21 cellular contexts compared by ENCODE assay signal in the genomic region with DNA sequence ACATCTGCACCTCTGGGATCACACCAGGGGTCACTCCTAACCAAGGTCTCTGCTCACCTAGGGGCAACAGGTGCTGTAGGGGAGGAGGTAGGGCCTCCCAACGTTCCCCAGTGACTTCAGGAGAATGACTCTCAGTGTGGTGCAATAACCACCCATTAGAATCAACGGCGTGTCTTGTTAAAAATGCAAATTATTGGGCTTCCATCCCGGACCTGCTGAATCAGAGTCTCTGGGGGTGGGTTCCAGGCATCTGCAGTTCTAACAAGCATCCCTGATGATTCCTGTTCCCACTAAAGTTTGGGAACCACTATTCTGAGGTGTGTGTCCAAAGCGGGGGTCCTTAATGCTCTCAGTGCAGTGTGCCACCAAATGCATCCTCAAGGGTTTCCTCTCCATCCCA.
DNase-seq lines count a peak whose midpoint lies in the region; ATAC-seq and TF ChIP-seq lines count a peak whose summit lies in the region.
"Had no signal": no experiment of that assay in that cellular context is flagged by ENCODE, and none has a peak within 500 bp of the region (broad histone marks: within the 10 kb centered on the region; RNA-seq: fewer than 3 reads in every experiment).

No MANE protein-coding gene starts in this region.

- no peak overlapping the region for H3K27ac Mint-ChIP-seq in activated T-cell treated with anti-CD3 and anti-CD28 coated beads, Interleukin-2, amount 50 U/mL, for 72 hours

- H3K9me3 ChIP-seq in HEK293 (ENCODE audit: control insufficient read depth, insufficient read depth, low read depth, low read length) = no peaks in the 10 kb centered on the region
- peaks cover 7% of the 10 kb centered on the region; the same call in 1 of the 2 replicates for H3K9me3 ChIP-seq in Panc1 (ENCODE audit: control insufficient read depth, insufficient read depth, low read depth, low read length)
- H3K9me3 ChIP-seq in neuronal stem cell (replicated peaks in 1 of 2; ENCODE audit: control insufficient read depth in 2 of 2, insufficient read depth in 1 of 2, low read depth in 1 of 2, low read length in 2 of 2) = peaks cover 0 to 2% of the 10 kb centered on the region in 2 donors
- H3K9me3 ChIP-seq in testis = no peaks in the 10 kb centered on the region
- no peaks in the 10 kb centered on the region for H3K9me3 ChIP-seq in aorta (ENCODE audit: control insufficient read depth, low read length)
- H3K9me3 ChIP-seq: SJSA1 had no signal

- H4K8ac ChIP-seq in neuronal stem cell (ENCODE audit: low read depth, low read length) = no peak overlapping the region

- H3K36me3 Mint-ChIP-seq in activated T-cell treated with anti-CD3 and anti-CD28 coated beads, Interleukin-2, amount 50 U/mL, for 72 hours (ENCODE audit: insufficient read depth in 2 of 2) = peaks cover 2 to 4% of the 10 kb centered on the region in 2 donors

- ATAC-seq in Panc1 (no peak), aorta (ENCODE audit: low FRiP score) (no peak)
- ATAC-seq in activated T-cell treated with anti-CD3 and anti-CD28 coated beads, Interleukin-2, amount 50 U/mL, for 72 hours (replicated peaks in 1 of 2) = no peak
- ATAC-seq: Right ventricle myocardium inferior had no signal

- intact Hi-C loops in Panc1 (cut with micrococcal nuclease; ENCODE audit: unreplicated experiment) (no loop called here), testis (cut with DNase I; ENCODE audit: low total_unique reads) (no loop called here), aorta (cut with DNase I) (no loop called here)

- H3K4me1 Mint-ChIP-seq in activated T-cell treated with anti-CD3 and anti-CD28 coated beads, Interleukin-2, amount 50 U/mL, for 72 hours (ENCODE audit: low read depth) = peaks cover 16% of the 10 kb centered on the region

- H3K4me3 ChIP-seq in HEK293 (ENCODE audit: low read depth, low read length) (no peak overlapping the region), Panc1 (ENCODE audit: low read depth in 2 of 2, low read length in 2 of 2) (no peak overlapping the region), neuronal stem cell (ENCODE audit: low read length in 2 of 2) (no peak overlapping the region), testis (no peak overlapping the region), aorta (ENCODE audit: low read length in 2 of 2) (no peak overlapping the region)
- H3K4me3 ChIP-seq: GM12878, SJSA1 had no signal

- TF ChIP-seq CTCF in HEK293 (tag by site-specific recombination; IDR thresholded peaks at IDR 0.05) = no peak
- no peak for TF ChIP-seq CTCF in Panc1 (IDR thresholded peaks at IDR 0.05)
- TF ChIP-seq CTCF in testis (IDR thresholded peaks at IDR 0.05) = no peak

- no peak overlapping the region for H3K14ac ChIP-seq in neuronal stem cell (ENCODE audit: low read length)

- no peak overlapping the region for H3K4ac ChIP-seq in neuronal stem cell (ENCODE audit: low read length)

- H2BK15ac ChIP-seq in neuronal stem cell (ENCODE audit: low read length) = no peak overlapping the region

- H3K27me3 Mint-ChIP-seq in activated T-cell treated with anti-CD3 and anti-CD28 coated beads, Interleukin-2, amount 50 U/mL, for 72 hours (ENCODE audit: low read depth) = no peaks in the 10 kb centered on the region
- H3K27me3 Mint-ChIP-seq: CD4-positive, CD25-positive, alpha-beta regulatory T cell had no signal

- no peak overlapping the region for H2BK5ac ChIP-seq in neuronal stem cell (ENCODE audit: low read length)

- H3K23ac ChIP-seq in neuronal stem cell (ENCODE audit: low read depth, low read length, poor library complexity) = no peak overlapping the region

- H3K4me3 Mint-ChIP-seq in activated T-cell treated with anti-CD3 and anti-CD28 coated beads, Interleukin-2, amount 50 U/mL, for 72 hours = no peak overlapping the region
- H3K4me3 Mint-ChIP-seq: CD4-positive, CD25-positive, alpha-beta regulatory T cell; H9 had no signal

- H3K9me3 Mint-ChIP-seq in activated T-cell treated with anti-CD3 and anti-CD28 coated beads, Interleukin-2, amount 50 U/mL, for 72 hours = peaks cover 0 to 2% of the 10 kb centered on the region in 2 donors

- no CpG with 5 or more reads among the region's 5 CpGs for WGBS in neuronal stem cell (ENCODE audit: extremely low coverage in 2 of 2, insufficient read length in 2 of 2, insufficient replicate concordance in 1 of 2), 2 donors
- 73 to 91% methylated on average over 4 to 5 of the region's 5 CpGs for WGBS in testis, 2 donors
- 74 to 75% methylated on average over 5 of the region's 5 CpGs for WGBS in aorta, 2 donors

- DNase-seq in Panc1 (ENCODE audit: low read depth, low spot score) (no peak), neuronal stem cell (ENCODE audit: low spot score) (no peak), testis (no peak), NCI-H524 treated with DMSO at 0.1 percent for 48 hours (lab: John Stamatoyannopoulos, UW) (no peak), aorta (no peak)
- no peak for DNase-seq in activated T-cell treated with anti-CD3 and anti-CD28 coated beads, Interleukin-2, amount 50 U/mL, for 72 hours
- DNase-seq: CD4-positive, CD25-positive, alpha-beta regulatory T cell; COR-L47; DMS 273 treated with DMSO at 0.1 percent for 48 hours; DND-41; H9; KG1; NCI-H1092 treated with DMSO at 0.1 percent for 48 hours; NCI-H1436 treated with DMSO at 0.1 percent for 48 hours; NCI-H1930; NCI-H510A; NCI-H82 had no signal

- no peak overlapping the region for H3K18ac ChIP-seq in neuronal stem cell (ENCODE audit: low read length)

- POLR2A ChIA-PET in HEK293 (lab: Yijun Ruan, JAX) (no interaction called here), Panc1 (lab: Charles Lee) (no interaction called here)

- no TSS peak for BruUV-seq in Panc1 (replicated peaks; lab: Mats Ljungman, UMichigan)

- H3K9ac ChIP-seq in neuronal stem cell (ENCODE audit: low read depth, low read length, poor library complexity) = peak overlapping the region; percentile 51

- no peak overlapping the region for H2AK5ac ChIP-seq in neuronal stem cell (ENCODE audit: low read depth, low read length)

- H4K91ac ChIP-seq in neuronal stem cell (ENCODE audit: low read depth, low read length, poor library complexity) = no peak overlapping the region

- H3K4me1 ChIP-seq in HEK293 (ENCODE audit: control insufficient read depth, insufficient read depth, low read length) (no peaks in the 10 kb centered on the region), Panc1 (ENCODE audit: control insufficient read depth, insufficient read depth, low read length) (peaks cover 15% of the 10 kb centered on the region), neuronal stem cell (ENCODE audit: control insufficient read depth in 2 of 2, insufficient read depth in 1 of 2, low read depth in 1 of 2, low read length in 2 of 2) (peaks cover 0 to 2% of the 10 kb centered on the region in 2 donors), testis (peaks cover 7% of the 10 kb centered on the region), aorta (ENCODE audit: control insufficient read depth in 1 of 2, insufficient read depth in 2 of 2, low read length in 2 of 2) (no peaks in the 10 kb centered on the region)
- H3K4me1 ChIP-seq: SJSA1 had no signal

- in situ Hi-C loops in Panc1 (cut with HindIII; ENCODE audit: low pct_unique_long_range_greater_than_20kb, low sequenced_read_pairs) = no loop called here

- H3K4me2 ChIP-seq in neuronal stem cell (ENCODE audit: insufficient read depth, low read length, poor library complexity, severe bottlenecking) = no peak overlapping the region

- H3K27me3 ChIP-seq in Panc1 (ENCODE audit: control insufficient read depth, insufficient read depth, low read length) = no peaks in the 10 kb centered on the region
- no peaks in the 10 kb centered on the region for H3K27me3 ChIP-seq in neuronal stem cell (ENCODE audit: control insufficient read depth in 3 of 3, insufficient read depth in 3 of 3, low read depth in 1 of 3, low read length in 3 of 3)
- no peaks in the 10 kb centered on the region for H3K27me3 ChIP-seq in testis
- H3K27me3 ChIP-seq in aorta (ENCODE audit: control insufficient read depth in 1 of 2, insufficient read depth in 2 of 2, low read length in 1 of 2) = no peaks in the 10 kb centered on the region
- H3K27me3 ChIP-seq: SJSA1 had no signal

- CTCF ChIA-PET in HEK293 (lab: Yijun Ruan, JAX) = no interaction called here
- CTCF ChIA-PET in Panc1 (lab: Charles Lee) = no interaction called here

- no peak overlapping the region for H2BK12ac ChIP-seq in neuronal stem cell (ENCODE audit: low read length)

- no peak for TF ChIP-seq POLR2A in testis (IDR thresholded peaks at IDR 0.05)

- no peak overlapping the region for H2AFZ ChIP-seq in neuronal stem cell (ENCODE audit: low read length)

- no peaks in the 10 kb centered on the region for H3K79me1 ChIP-seq in neuronal stem cell (ENCODE audit: low read depth, low read length)

- no peaks in the 10 kb centered on the region for H3K36me3 ChIP-seq in HEK293 (ENCODE audit: control insufficient read depth in 2 of 2, insufficient read depth in 1 of 2, low read length in 2 of 2)
- no peaks in the 10 kb centered on the region for H3K36me3 ChIP-seq in Panc1 (ENCODE audit: control insufficient read depth, insufficient read depth, low read length)
- H3K36me3 ChIP-seq in neuronal stem cell (replicated peaks in 1 of 2; ENCODE audit: control insufficient read depth in 2 of 2, insufficient read depth in 2 of 2, low read length in 2 of 2) = no peaks in the 10 kb centered on the region
- H3K36me3 ChIP-seq in testis (ENCODE audit: low read depth, missing control alignments) = no peaks in the 10 kb centered on the region
- no peaks in the 10 kb centered on the region for H3K36me3 ChIP-seq in aorta (ENCODE audit: control insufficient read depth in 1 of 2, insufficient read depth in 2 of 2, low read length in 1 of 2)
- H3K36me3 ChIP-seq: SJSA1 had no signal

- H3K27ac ChIP-seq in HEK293 (ENCODE audit: extremely low read depth, low read depth, low read length) (no peak overlapping the region), Panc1 (ENCODE audit: low read length) (peak overlapping the region; percentile 76), neuronal stem cell (replicated peaks; ENCODE audit: low read length) (no peak overlapping the region), testis (peak overlapping the region; percentile 10 to 20), aorta (ENCODE audit: low read depth in 1 of 2, low read length in 2 of 2) (no peak overlapping the region)
- H3K27ac ChIP-seq: SJSA1 had no signal

- no peak overlapping the region for H2BK120ac ChIP-seq in neuronal stem cell (ENCODE audit: low read depth, low read length)

TF ChIP-seq in HEK293, 187 proteins besides CTCF, POLR2A, EP300 and RAD21:
- TF ChIP-seq PRDM1 (tag by site-specific recombination; IDR thresholded peaks at IDR 0.05) (no peak), ZNF341 (tag by site-specific recombination; IDR thresholded peaks at IDR 0.05; ENCODE audit: low read depth) (no peak), SCRT2 (tag by site-specific recombination; IDR thresholded peaks at IDR 0.05) (peak; percentile 24; the same call in 1 of the 2 replicates)

Comparison
In these comparisons a context has a peak if more than half of its experiments do, and no peak if none do; other contexts are left out.
1. H3K27ac ChIP-seq: peak in Panc1 (single experiment) and testis (2 of 2); none in HEK293 (single experiment), neuronal stem cell (single experiment) and aorta (0 of 2).